1 cellular context compared by ENCODE assay signal in the genomic region with DNA sequence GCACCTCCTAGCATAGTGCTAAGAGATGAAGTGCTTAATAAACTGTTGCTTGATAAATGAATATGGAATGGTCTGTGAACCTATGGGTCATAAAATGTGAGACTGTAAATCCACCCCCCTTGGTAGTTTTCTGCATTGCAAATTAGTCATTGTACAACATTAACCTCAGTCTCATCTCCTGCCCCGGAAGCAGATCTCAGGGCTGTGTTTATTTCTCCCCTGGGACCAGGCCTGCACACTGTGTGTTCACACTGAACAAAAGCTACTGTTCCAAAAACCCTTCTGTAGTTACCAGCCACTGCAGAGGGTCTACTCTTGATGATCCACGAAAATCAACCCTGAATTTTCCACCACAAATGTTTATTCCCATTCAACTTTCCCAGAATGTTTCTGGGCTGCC.
A peak's percentile ranks its signal among the peaks of the same experiment; 100 is the strongest.
TF ChIP-seq lines count a peak whose summit lies in the region.

No MANE protein-coding gene starts in this region.

TF ChIP-seq in HEK293, 187 proteins besides CTCF, POLR2A, EP300 and RAD21 (continued from another document):
- TF ChIP-seq, protein P1, sequence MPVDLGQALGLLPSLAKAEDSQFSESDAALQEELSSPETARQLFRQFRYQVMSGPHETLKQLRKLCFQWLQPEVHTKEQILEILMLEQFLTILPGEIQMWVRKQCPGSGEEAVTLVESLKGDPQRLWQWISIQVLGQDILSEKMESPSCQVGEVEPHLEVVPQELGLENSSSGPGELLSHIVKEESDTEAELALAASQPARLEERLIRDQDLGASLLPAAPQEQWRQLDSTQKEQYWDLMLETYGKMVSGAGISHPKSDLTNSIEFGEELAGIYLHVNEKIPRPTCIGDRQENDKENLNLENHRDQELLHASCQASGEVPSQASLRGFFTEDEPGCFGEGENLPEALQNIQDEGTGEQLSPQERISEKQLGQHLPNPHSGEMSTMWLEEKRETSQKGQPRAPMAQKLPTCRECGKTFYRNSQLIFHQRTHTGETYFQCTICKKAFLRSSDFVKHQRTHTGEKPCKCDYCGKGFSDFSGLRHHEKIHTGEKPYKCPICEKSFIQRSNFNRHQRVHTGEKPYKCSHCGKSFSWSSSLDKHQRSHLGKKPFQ (tag by site-specific recombination; IDR thresholded peaks at IDR 0.05): peak; percentile 60
- TF ChIP-seq, protein P2, sequence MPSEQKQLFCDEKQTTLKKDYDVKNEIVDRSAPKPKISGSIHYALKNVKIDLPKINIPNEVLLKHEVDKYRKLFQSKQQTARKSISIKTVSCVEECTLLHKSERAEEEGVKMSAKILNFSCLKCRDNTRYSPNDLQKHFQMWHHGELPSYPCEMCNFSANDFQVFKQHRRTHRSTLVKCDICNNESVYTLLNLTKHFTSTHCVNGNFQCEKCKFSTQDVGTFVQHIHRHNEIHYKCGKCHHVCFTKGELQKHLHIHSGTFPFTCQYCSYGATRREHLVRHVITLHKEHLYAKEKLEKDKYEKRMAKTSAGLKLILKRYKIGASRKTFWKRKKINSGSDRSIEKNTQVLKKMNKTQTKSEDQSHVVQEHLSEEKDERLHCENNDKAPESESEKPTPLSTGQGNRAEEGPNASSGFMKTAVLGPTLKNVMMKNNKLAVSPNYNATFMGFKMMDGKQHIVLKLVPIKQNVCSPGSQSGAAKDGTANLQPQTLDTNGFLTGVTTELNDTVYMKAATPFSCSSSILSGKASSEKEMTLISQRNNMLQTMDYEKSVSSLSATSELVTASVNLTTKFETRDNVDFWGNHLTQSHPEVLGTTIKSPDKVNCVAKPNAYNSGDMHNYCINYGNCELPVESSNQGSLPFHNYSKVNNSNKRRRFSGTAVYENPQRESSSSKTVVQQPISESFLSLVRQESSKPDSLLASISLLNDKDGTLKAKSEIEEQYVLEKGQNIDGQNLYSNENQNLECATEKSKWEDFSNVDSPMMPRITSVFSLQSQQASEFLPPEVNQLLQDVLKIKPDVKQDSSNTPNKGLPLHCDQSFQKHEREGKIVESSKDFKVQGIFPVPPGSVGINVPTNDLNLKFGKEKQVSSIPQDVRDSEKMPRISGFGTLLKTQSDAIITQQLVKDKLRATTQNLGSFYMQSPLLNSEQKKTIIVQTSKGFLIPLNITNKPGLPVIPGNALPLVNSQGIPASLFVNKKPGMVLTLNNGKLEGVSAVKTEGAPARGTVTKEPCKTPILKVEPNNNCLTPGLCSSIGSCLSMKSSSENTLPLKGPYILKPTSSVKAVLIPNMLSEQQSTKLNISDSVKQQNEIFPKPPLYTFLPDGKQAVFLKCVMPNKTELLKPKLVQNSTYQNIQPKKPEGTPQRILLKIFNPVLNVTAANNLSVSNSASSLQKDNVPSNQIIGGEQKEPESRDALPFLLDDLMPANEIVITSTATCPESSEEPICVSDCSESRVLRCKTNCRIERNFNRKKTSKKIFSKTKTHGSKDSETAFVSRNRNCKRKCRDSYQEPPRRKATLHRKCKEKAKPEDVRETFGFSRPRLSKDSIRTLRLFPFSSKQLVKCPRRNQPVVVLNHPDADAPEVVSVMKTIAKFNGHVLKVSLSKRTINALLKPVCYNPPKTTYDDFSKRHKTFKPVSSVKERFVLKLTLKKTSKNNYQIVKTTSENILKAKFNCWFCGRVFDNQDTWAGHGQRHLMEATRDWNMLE (tag by site-specific recombination; conservative IDR thresholded peaks at IDR 0.05; ENCODE audit: low read depth): peak; percentile 36; the same call in 1 of the 2 replicates
- TF ChIP-seq MZF1 (tag by site-specific recombination; IDR thresholded peaks at IDR 0.05; ENCODE audit: borderline replicate concordance): no peak
